In genomic region chr2:120223034-120223912, GRCh38 we compare ENCODE assay signal across 1 cellular context.
A peak's percentile ranks its signal among the peaks of the same experiment; 100 is the strongest.
TF ChIP-seq lines count a peak whose summit lies in the region.

TSS of gene TMEM185B (minus strand) at chr2:120223400. CDS start at chr2:120222976, 424 bp downstream.

TF ChIP-seq in K562, 482 proteins besides CTCF, POLR2A, EP300 and RAD21 (continued from another document and continues in another):
- TF ChIP-seq COPS2 (conservative IDR thresholded peaks at IDR 0.05) (no peak), ERF (CRISPR knock-in tag; IDR thresholded peaks at IDR 0.05) (peak; percentile 80; the same call in 1 of the 2 replicates), CREB1 (IDR thresholded peaks at IDR 0.05) (peak; percentile 38; the same call in 1 of the 2 replicates), CREB1 (CRISPR knock-in tag; IDR thresholded peaks at IDR 0.05) (peak; percentile 58), SRSF9 (IDR thresholded peaks at IDR 0.05; ENCODE audit: borderline replicate concordance, low read depth, low read length) (no peak), FOXJ3 (CRISPR knock-in tag; IDR thresholded peaks at IDR 0.05) (no peak), KDM5B (IDR thresholded peaks at IDR 0.05; ENCODE audit: insufficient replicate concordance, low read depth, low read length) (peak; percentile 58), HDAC2 (IDR thresholded peaks at IDR 0.05) (no peak), ZBTB5 (IDR thresholded peaks at IDR 0.05) (no peak), SMARCB1 (IDR thresholded peaks at IDR 0.05; ENCODE audit: insufficient read length, low read depth) (no peak), CEBPZ (IDR thresholded peaks at IDR 0.05; ENCODE audit: borderline replicate concordance, low read depth, low read length) (no peak), NELFE (IDR thresholded peaks at IDR 0.05; ENCODE audit: insufficient read depth, insufficient read length) (no peak), ZNF277 (CRISPR knock-in tag; IDR thresholded peaks at IDR 0.05; ENCODE audit: borderline replicate concordance) (no peak), SREBF1 (IDR thresholded peaks at IDR 0.05; ENCODE audit: borderline replicate concordance, low read depth, low read length) (no peak), NFXL1 (CRISPR knock-in tag; IDR thresholded peaks at IDR 0.05) (no peak), SNAPC5 (CRISPR knock-in tag; IDR thresholded peaks at IDR 0.05) (no peak), ZNF512 (tag; IDR thresholded peaks at IDR 0.05) (no peak), MITF (IDR thresholded peaks at IDR 0.05) (peak; percentile 57; the same call in 1 of the 2 replicates), NCOA6 (IDR thresholded peaks at IDR 0.05) (no peak), SUPT5H (IDR thresholded peaks at IDR 0.05) (peak; percentile 74), BRD4 (IDR thresholded peaks at IDR 0.05) (no peak; the same call in 1 of the 2 replicates), ZBTB43 (CRISPR knock-in tag; IDR thresholded peaks at IDR 0.05) (0 out of 2 replicates have a peak, but pooled peaks have one; percentile 19), RNF219 (CRISPR knock-in tag; IDR thresholded peaks at IDR 0.05) (no peak), MAZ (CRISPR knock-in tag; conservative IDR thresholded peaks at IDR 0.05 in 1 of 2, IDR thresholded peaks at IDR 0.05 in 1 of 2) (peak; percentile 60 to 71; a peak in 3 of 4 replicates), MEIS2 (IDR thresholded peaks at IDR 0.05; ENCODE audit: partially characterized antibody) (no peak), GTF2B (IDR thresholded peaks at IDR 0.05; ENCODE audit: extremely low read depth, insufficient read length) (no peak), ZMIZ1 (IDR thresholded peaks at IDR 0.05; ENCODE audit: low read depth in 2 of 2, low read length in 2 of 2) (no peak), ZKSCAN3 (CRISPR knock-in tag; IDR thresholded peaks at IDR 0.05) (no peak), TRIM25 (IDR thresholded peaks at IDR 0.05; ENCODE audit: borderline replicate concordance) (no peak), ZNF184 (CRISPR knock-in tag; IDR thresholded peaks at IDR 0.05) (no peak), RFX1 (IDR thresholded peaks at IDR 0.05) (no peak), TCF15 (CRISPR knock-in tag; IDR thresholded peaks at IDR 0.05) (no peak), HDAC1 (IDR thresholded peaks at IDR 0.05) (no peak), SMAD3 (CRISPR knock-in tag; conservative IDR thresholded peaks at IDR 0.05) (no peak), RB1 (IDR thresholded peaks at IDR 0.05; ENCODE audit: low read depth) (peak; percentile 87), ZNF212 (CRISPR knock-in tag; IDR thresholded peaks at IDR 0.05) (no peak), PHF20 (IDR thresholded peaks at IDR 0.05; ENCODE audit: partially characterized antibody) (peak; percentile 54)
